Comparison of ENCODE assay signal across 18 cellular contexts in genomic region chr20:42902519-42902908, GRCh38.
"Had no signal": no experiment of that assay in that cellular context is flagged by ENCODE, and none has a peak within 500 bp of the region (broad histone marks: within the 10 kb centered on the region; RNA-seq: fewer than 3 reads in every experiment).

No MANE protein-coding gene starts in this region.

- DNase-seq: dorsolateral prefrontal cortex; effector CD4-positive, alpha-beta T cell; hippocampal formation; mammary epithelial cell; midbrain; naive thymus-derived CD4-positive, alpha-beta T cell; stimulated activated CD4-positive, alpha-beta T cell treated with anti-CD3 and anti-CD28 coated beads, Interleukin-15, amount 100 ng/mL, for 24 hours; stimulated activated CD4-positive, alpha-beta T cell treated with anti-CD3 and anti-CD28 coated beads, Interleukin-2, amount 100 ng/mL, for 48 hours; stimulated activated naive B cell treated with anti-CD40 and anti-IgM and Interleukin-4, amounts not matched to agents 10 μg/mL and 1 μg/mL and 100 μg/mL, for 72 hours; upper lobe of left lung; uterus had no signal

- H3K4me3 ChIP-seq: dorsolateral prefrontal cortex, neural progenitor cell, prostate gland, right atrium auricular region, skin epidermis, thoracic aorta, tibial nerve, upper lobe of left lung, uterus had no signal

- H3K4me1 ChIP-seq: neural progenitor cell, prostate gland, right atrium auricular region, tibial nerve, upper lobe of left lung, uterus had no signal

- ATAC-seq: left colon; naive thymus-derived CD4-positive, alpha-beta T cell; stimulated activated naive B cell treated with anti-CD40 and anti-IgM and Interleukin-4, amounts not matched to agents 10 μg/mL and 1 μg/mL and 100 μg/mL, for 72 hours had no signal

- H3K9ac ChIP-seq: neural progenitor cell had no signal

- H3K9me3 ChIP-seq: prostate gland, right atrium auricular region, thoracic aorta, tibial nerve, upper lobe of left lung, uterus had no signal

- H3K27me3 ChIP-seq: dorsolateral prefrontal cortex, neural progenitor cell, right atrium auricular region, tibial nerve, upper lobe of left lung, uterus had no signal

- H3K36me3 ChIP-seq: neural progenitor cell, prostate gland, right atrium auricular region, thoracic aorta, tibial nerve, upper lobe of left lung, uterus had no signal

- H3K27ac ChIP-seq: neural progenitor cell, prostate gland, right atrium auricular region, skin epidermis, thoracic aorta, tibial nerve, upper lobe of left lung, uterus had no signal
